15 cellular contexts compared by ENCODE assay signal in the genomic region with DNA sequence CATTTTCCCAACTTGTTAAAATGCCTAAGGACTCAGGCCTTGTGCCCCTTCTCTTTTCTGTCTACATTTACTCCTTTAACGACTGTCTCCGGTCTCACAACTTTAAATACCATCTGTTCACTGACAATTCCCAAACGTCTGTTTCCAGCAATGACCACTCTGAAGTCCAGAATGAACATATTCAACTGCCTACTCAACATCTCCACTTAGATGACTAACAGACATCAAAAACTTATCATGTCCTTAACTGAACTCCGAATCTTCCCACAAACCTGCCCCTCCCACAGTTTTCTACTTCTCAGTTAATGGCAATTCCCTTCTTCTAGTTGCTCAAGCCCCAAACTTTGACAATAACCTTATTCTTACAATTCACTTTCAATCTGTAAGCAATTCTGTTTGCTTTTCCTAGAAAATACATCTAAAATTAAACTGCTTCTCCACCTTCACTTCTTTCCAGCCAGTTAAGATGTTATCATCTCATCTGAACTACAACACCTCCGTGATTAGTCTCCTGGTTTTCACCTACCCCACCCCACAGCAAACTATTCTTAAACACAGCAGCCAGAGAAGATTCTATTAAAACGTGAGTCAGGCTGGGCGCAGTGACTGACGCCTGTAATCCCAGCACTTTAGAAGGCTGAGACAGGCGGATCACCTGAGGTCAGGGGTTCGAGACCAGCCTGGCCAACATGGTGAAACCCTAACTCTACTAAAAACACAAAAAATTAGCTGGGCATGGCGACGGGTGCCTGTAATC. TPM values are rescaled to one million over a fixed set of nuclear protein-coding genes. Genes with fewer than 3 reads are reported as not detected.
DNase-seq lines count a peak whose midpoint lies in the region; ATAC-seq and TF ChIP-seq lines count a peak whose summit lies in the region.
"Had no signal": no experiment of that assay in that cellular context is flagged by ENCODE, and none has a peak within 500 bp of the region (broad histone marks: within the 10 kb centered on the region; RNA-seq: fewer than 3 reads in every experiment).

No MANE protein-coding gene starts in this region.

- H3K27me3 Mint-ChIP-seq in activated T-cell treated with anti-CD3 and anti-CD28 coated beads, Interleukin-2, amount 50 U/mL, for 24 hours: no peaks in the 10 kb centered on the region

- H3K4me3 Mint-ChIP-seq in activated T-cell treated with anti-CD3 and anti-CD28 coated beads, Interleukin-2, amount 50 U/mL, for 24 hours: peak overlapping the region; percentile 3
- no peak overlapping the region for H3K4me3 Mint-ChIP-seq in stimulated activated effector memory CD8-positive, alpha-beta T cell treated with anti-CD3 and anti-CD28 coated beads, Interleukin-12 subunit alpha, Interleukin-12 subunit beta, amount 100 ng/mL, for 72 hours

- ATAC-seq in stimulated activated effector memory CD8-positive, alpha-beta T cell treated with anti-CD3 and anti-CD28 coated beads, Interleukin-12 subunit alpha, Interleukin-12 subunit beta, amount 100 ng/mL, for 72 hours: no peak
- ATAC-seq in HG03354 (IDR thresholded peaks at IDR 0.05; ENCODE audit: poor library complexity, severe bottlenecking, unreplicated experiment): no peak
- ATAC-seq in lower lobe of right lung: no peak
- ATAC-seq: activated CD4-positive, CD25-positive, alpha-beta regulatory T cell treated with anti-CD3 and anti-CD28 coated beads, Interleukin-2, amount 50 U/mL, for 24 hours; effector memory CD8-positive, alpha-beta T cell; heart right ventricle; left lung had no signal

- H3K27me3 ChIP-seq in lower lobe of right lung (ENCODE audit: low read depth): no peaks in the 10 kb centered on the region
- H3K27me3 ChIP-seq: brain microvascular endothelial cell, heart right ventricle, left lung, tibial artery had no signal

- H3K4me1 ChIP-seq in lower lobe of right lung: peaks cover 39% of the 10 kb centered on the region

- no peak for TF ChIP-seq CTCF in RWPE1 (conservative IDR thresholded peaks at IDR 0.05; ENCODE audit: low read depth)
- no peak for TF ChIP-seq CTCF in fibroblast of villous mesenchyme (IDR thresholded peaks at IDR 0.05; ENCODE audit: insufficient read depth, low read depth, low read length)
- no peak for TF ChIP-seq CTCF in lower lobe of right lung (IDR thresholded peaks at IDR 0.05)

- CTCF ChIA-PET in RWPE1 (lab: Yijun Ruan, JAX): interaction anchor here (0.7 kb wide), 1 partner anchor 136 kb away, joined by 3 read pairs; no protein-coding TSS in a partner anchor

- peak overlapping the region; percentile 70 for H3K27ac ChIP-seq in RWPE1
- no peak overlapping the region for H3K27ac ChIP-seq in lower lobe of right lung
- H3K27ac ChIP-seq: brain microvascular endothelial cell, heart right ventricle, left lung, SK-N-MC, tibial artery had no signal

- no peaks in the 10 kb centered on the region for H3K9me3 ChIP-seq in lower lobe of right lung
- H3K9me3 ChIP-seq: heart right ventricle, left lung, tibial artery had no signal

- intact Hi-C loops in lower lobe of right lung (cut with DNase I): no loop called here

- peaks cover 64% of the 10 kb centered on the region for H3K4me1 Mint-ChIP-seq in activated T-cell treated with anti-CD3 and anti-CD28 coated beads, Interleukin-2, amount 50 U/mL, for 24 hours (ENCODE audit: low read depth)
- peaks cover 41% of the 10 kb centered on the region for H3K4me1 Mint-ChIP-seq in stimulated activated effector memory CD8-positive, alpha-beta T cell treated with anti-CD3 and anti-CD28 coated beads, Interleukin-12 subunit alpha, Interleukin-12 subunit beta, amount 100 ng/mL, for 72 hours

- DNase-seq in activated T-cell treated with anti-CD3 and anti-CD28 coated beads, Interleukin-2, amount 50 U/mL, for 24 hours: no peak
- DNase-seq in activated T-cell treated with anti-CD3 and anti-CD28 coated beads for 4 hours (no peak), RWPE1 (ENCODE audit: low spot score) (peak; percentile 53), fibroblast of villous mesenchyme (ENCODE audit: low read depth) (peak; percentile 23), lower lobe of right lung (no peak), dedifferentiated amniotic fluid mesenchymal stem cell (ENCODE audit: extremely low spot score) (no peak)
- no peak for DNase-seq in stimulated activated effector memory CD8-positive, alpha-beta T cell treated with anti-CD3 and anti-CD28 coated beads, Interleukin-12 subunit alpha, Interleukin-12 subunit beta, amount 100 ng/mL, for 72 hours (ENCODE audit: low spot score in 2 of 2)
- DNase-seq: brain microvascular endothelial cell; effector memory CD8-positive, alpha-beta T cell; heart right ventricle; left lung; tibial artery had no signal

- POLR2A ChIA-PET in RWPE1 (lab: Yijun Ruan, JAX; ENCODE audit: low non-redundant PET): no interaction called here

- no peaks in the 10 kb centered on the region for H3K9me3 Mint-ChIP-seq in activated T-cell treated with anti-CD3 and anti-CD28 coated beads, Interleukin-2, amount 50 U/mL, for 24 hours
- H3K9me3 Mint-ChIP-seq in stimulated activated effector memory CD8-positive, alpha-beta T cell treated with anti-CD3 and anti-CD28 coated beads, Interleukin-12 subunit alpha, Interleukin-12 subunit beta, amount 100 ng/mL, for 72 hours: no peaks in the 10 kb centered on the region
- H3K9me3 Mint-ChIP-seq: effector memory CD8-positive, alpha-beta T cell had no signal

- peaks cover 15% of the 10 kb centered on the region for H3K36me3 Mint-ChIP-seq in activated T-cell treated with anti-CD3 and anti-CD28 coated beads, Interleukin-2, amount 50 U/mL, for 24 hours (ENCODE audit: low read depth)
- H3K36me3 Mint-ChIP-seq in stimulated activated effector memory CD8-positive, alpha-beta T cell treated with anti-CD3 and anti-CD28 coated beads, Interleukin-12 subunit alpha, Interleukin-12 subunit beta, amount 100 ng/mL, for 72 hours: peaks cover 7% of the 10 kb centered on the region

- H3K4me3 ChIP-seq in fibroblast of villous mesenchyme (ENCODE audit: low read depth, low read length) (no peak overlapping the region), lower lobe of right lung (no peak overlapping the region)
- H3K4me3 ChIP-seq: heart right ventricle, left lung, SK-N-MC, tibial artery had no signal

- H3K36me3 ChIP-seq in lower lobe of right lung: no peaks in the 10 kb centered on the region
- H3K36me3 ChIP-seq: brain microvascular endothelial cell, heart right ventricle, left lung, tibial artery had no signal

- H3K27ac Mint-ChIP-seq in activated T-cell treated with anti-CD3 and anti-CD28 coated beads, Interleukin-2, amount 50 U/mL, for 24 hours: peak overlapping the region; percentile 47
- peak overlapping the region; percentile 2 for H3K27ac Mint-ChIP-seq in stimulated activated effector memory CD8-positive, alpha-beta T cell treated with anti-CD3 and anti-CD28 coated beads, Interleukin-12 subunit alpha, Interleukin-12 subunit beta, amount 100 ng/mL, for 72 hours
- H3K27ac Mint-ChIP-seq: effector memory CD8-positive, alpha-beta T cell had no signal

RNA-seq across cellular contexts. Expression of a gene that starts 2.9 kb away (rescaled TPM):
- total RNA-seq in fibroblast of villous mesenchyme: 23.5 and 31.5 TPM in 2 replicates
- 21.5 TPM for total RNA-seq in lower lobe of right lung

Comparison
In these comparisons a context has a peak if more than half of its experiments do, and no peak if none do; other contexts are left out.
1. DNase-seq: peak in RWPE1 (single experiment) and fibroblast of villous mesenchyme (single experiment); none in activated T-cell treated with anti-CD3 and anti-CD28 coated beads, Interleukin-2, amount 50 U/mL, for 24 hours (single experiment), activated T-cell treated with anti-CD3 and anti-CD28 coated beads for 4 hours (single experiment), stimulated activated effector memory CD8-positive, alpha-beta T cell treated with anti-CD3 and anti-CD28 coated beads, Interleukin-12 subunit alpha, Interleukin-12 subunit beta, amount 100 ng/mL, for 72 hours (0 of 2), lower lobe of right lung (single experiment) and dedifferentiated amniotic fluid mesenchymal stem cell (single experiment).